Comparison of ENCODE assay signal across 8 cellular contexts in the genomic region with DNA sequence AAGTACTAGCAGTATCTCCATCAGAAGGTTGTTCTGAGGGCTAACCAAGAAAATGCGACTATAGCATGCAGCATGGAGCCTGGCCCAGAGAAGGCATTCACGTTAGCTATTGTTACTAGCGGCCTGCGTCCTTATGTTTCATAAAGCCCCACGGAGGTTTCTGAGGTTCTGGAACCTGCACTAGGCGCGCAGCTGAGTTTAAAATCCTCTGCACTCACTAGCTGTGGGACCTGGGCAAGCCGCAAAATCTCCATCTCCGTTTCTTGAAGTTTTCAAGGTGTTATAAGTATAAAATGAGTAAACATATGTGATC. TPM values are rescaled to one million over a fixed set of nuclear protein-coding genes. Genes with fewer than 3 reads are reported as not detected.
DNase-seq lines count a peak whose midpoint lies in the region; ATAC-seq and TF ChIP-seq lines count a peak whose summit lies in the region.

No MANE protein-coding gene starts in this region.

- H3K14ac ChIP-seq in mesenchymal stem cell (ENCODE audit: low read length in 2 of 2) = no peak overlapping the region

- peaks cover 9% of the 10 kb centered on the region for H3K79me1 ChIP-seq in mesenchymal stem cell (replicated peaks; ENCODE audit: low read length, poor library complexity, severe bottlenecking)

- H3K9me3 Mint-ChIP-seq in central memory CD8-positive, alpha-beta T cell = no peaks in the 10 kb centered on the region

- no peak overlapping the region for H3K4ac ChIP-seq in mesenchymal stem cell (ENCODE audit: low read depth in 1 of 2, low read length in 2 of 2)

- 23% methylated on average over 7 of the region's 9 CpGs for WGBS in mesenchymal stem cell

- ATAC-seq in central memory CD8-positive, alpha-beta T cell (replicated peaks; ENCODE audit: extremely low read depth, poor library complexity, severe bottlenecking) = no peak

- H2BK12ac ChIP-seq in mesenchymal stem cell (ENCODE audit: low read length in 2 of 2) = no peak overlapping the region

- H4K91ac ChIP-seq in mesenchymal stem cell (ENCODE audit: low read length) = no peak overlapping the region

- peaks cover 3% of the 10 kb centered on the region for H3K4me1 ChIP-seq in mesenchymal stem cell (ENCODE audit: control insufficient read depth, insufficient read depth, low read depth, low read length)
- peaks cover 22% of the 10 kb centered on the region for H3K4me1 ChIP-seq in vagina

- H3K18ac ChIP-seq in mesenchymal stem cell (ENCODE audit: low read depth in 1 of 2, low read length in 2 of 2) = peak overlapping the region in 1 of 2 experiments; percentile 86

- no peak overlapping the region for H3K27ac Mint-ChIP-seq in central memory CD8-positive, alpha-beta T cell (ENCODE audit: low read depth)

- peak overlapping the region; percentile 57 for H2AFZ ChIP-seq in mesenchymal stem cell (ENCODE audit: low read depth, low read length)

- H3K4me1 Mint-ChIP-seq in central memory CD8-positive, alpha-beta T cell = peaks cover 40% of the 10 kb centered on the region

- no peak overlapping the region for H3K23ac ChIP-seq in mesenchymal stem cell (ENCODE audit: low read length in 2 of 2)

- H2BK120ac ChIP-seq in mesenchymal stem cell (ENCODE audit: low read depth, low read length) = no peak overlapping the region

- intact Hi-C loops in vagina (cut with DNase I) = loop anchor here (10.0 kb wide), 2 partner anchors 63 to 1067 kb away; a partner anchor contains a TSS

- H3K36me3 ChIP-seq in mesenchymal stem cell (ENCODE audit: control insufficient read depth in 1 of 2, insufficient read depth in 2 of 2, low read depth in 1 of 2, low read length in 2 of 2) (no peaks in the 10 kb centered on the region), vagina (no peaks in the 10 kb centered on the region)

- H2BK5ac ChIP-seq in mesenchymal stem cell (ENCODE audit: low read depth, low read length, poor library complexity, severe bottlenecking) = no peak overlapping the region

- no peak overlapping the region for H2AK5ac ChIP-seq in mesenchymal stem cell (ENCODE audit: low read length, severe bottlenecking)

- peaks cover 19% of the 10 kb centered on the region for H3K27me3 Mint-ChIP-seq in central memory CD8-positive, alpha-beta T cell

- H2BK15ac ChIP-seq in mesenchymal stem cell (ENCODE audit: low read depth, poor library complexity, severe bottlenecking) = no peak overlapping the region

- H3K27ac ChIP-seq in mesenchymal stem cell (ENCODE audit: low read length, poor library complexity, severe bottlenecking) = no peak overlapping the region
- H3K27ac ChIP-seq in vagina = peak overlapping the region; percentile 85

- H3K36me3 Mint-ChIP-seq in central memory CD8-positive, alpha-beta T cell (ENCODE audit: insufficient read depth) = peaks cover 13% of the 10 kb centered on the region

- peak overlapping the region; percentile 79 for H3K4me3 ChIP-seq in Jurkat, Clone E6-1 (ENCODE audit: low read length)
- H3K4me3 ChIP-seq in mesenchymal stem cell (ENCODE audit: insufficient read depth in 1 of 2, low read depth in 1 of 2, low read length in 2 of 2) = peak overlapping the region; percentile 70 to 94
- H3K4me3 ChIP-seq in vagina = peak overlapping the region; percentile 83 to 91

- H3K4me3 Mint-ChIP-seq in central memory CD8-positive, alpha-beta T cell = peak overlapping the region; percentile 88

- DNase-seq in EH (ENCODE audit: low read depth) = peak; percentile 20
- no peak for DNase-seq in Jurkat, Clone E6-1 (ENCODE audit: low read depth, low spot score)
- DNase-seq in central memory CD8-positive, alpha-beta T cell (ENCODE audit: low spot score in 2 of 2) = no peak
- no peak for DNase-seq in mesenchymal stem cell
- no peak for DNase-seq in vagina (ENCODE audit: extremely low spot score in 2 of 2)
- DNase-seq in cortex of kidney (lab: John Stamatoyannopoulos, UW) = no peak
- no peak for DNase-seq in NCI-H1417 (lab: John Stamatoyannopoulos, UW)
- no peak for DNase-seq in COLO668 (lab: John Stamatoyannopoulos, UW; ENCODE audit: unreplicated experiment)

- TF ChIP-seq CTCF in vagina (IDR thresholded peaks at IDR 0.05) = no peak

- no peaks in the 10 kb centered on the region for H3K27me3 ChIP-seq in mesenchymal stem cell (ENCODE audit: control insufficient read depth in 1 of 2, insufficient read depth in 1 of 2, low read length in 2 of 2)
- no peaks in the 10 kb centered on the region for H3K27me3 ChIP-seq in vagina

- peak overlapping the region; percentile 87 for H4K8ac ChIP-seq in mesenchymal stem cell (ENCODE audit: low read length)

- H3K9me3 ChIP-seq in mesenchymal stem cell (ENCODE audit: control insufficient read depth, low read length) (no peaks in the 10 kb centered on the region), vagina (no peaks in the 10 kb centered on the region)

- no peak for TF ChIP-seq POLR2A in vagina (IDR thresholded peaks at IDR 0.05)

- H3K9ac ChIP-seq in mesenchymal stem cell (ENCODE audit: low read length) = peak overlapping the region; percentile 95

- H3K4me2 ChIP-seq in mesenchymal stem cell (ENCODE audit: low read length, poor library complexity, severe bottlenecking) = peak overlapping the region; percentile 77

RNA-seq across cellular contexts. Expression of a gene that starts 0.7 kb away (rescaled TPM):
- 14.3 TPM for polyA plus RNA-seq in Jurkat, Clone E6-1 (2012; ENCODE audit: insufficient read depth, insufficient read length)
- polyA plus RNA-seq in mesenchymal stem cell (2013, experiment 1 of 2) = 68.5 TPM
- 66.9 TPM for polyA plus RNA-seq in mesenchymal stem cell (2013, experiment 2 of 2)
- total RNA-seq in vagina = 35.8 TPM
